In genomic region chr7:139823855-139824670, GRCh38 we compare ENCODE assay signal across 31 cellular contexts. TPM values are rescaled to one million over a fixed set of nuclear protein-coding genes. Genes with fewer than 3 reads are reported as not detected.
DNase-seq lines count a peak whose midpoint lies in the region; ATAC-seq and TF ChIP-seq lines count a peak whose summit lies in the region.
"Had no signal": no experiment of that assay in that cellular context is flagged by ENCODE, and none has a peak within 500 bp of the region (broad histone marks: within the 10 kb centered on the region; RNA-seq: fewer than 3 reads in every experiment).

No MANE protein-coding gene starts in this region.

- H3K27ac ChIP-seq in AG04450 (ENCODE audit: low read depth, low read length) (peak overlapping the region; percentile 60), gastroesophageal sphincter (peak overlapping the region in 1 of 4 donors; percentile 9), osteoblast (ENCODE audit: low read depth, low read length) (no peak overlapping the region)
- H3K27ac ChIP-seq: BLaER1, breast epithelium, parathyroid adenoma had no signal

- H3K9me3 ChIP-seq in AG04450 (ENCODE audit: control insufficient read depth, insufficient read depth, low read length) (no peaks in the 10 kb centered on the region), gastroesophageal sphincter (no peaks in the 10 kb centered on the region), osteoblast (ENCODE audit: low read depth, low read length) (no peaks in the 10 kb centered on the region)
- H3K9me3 ChIP-seq: BLaER1, breast epithelium, Caco-2 had no signal

- H3K36me3 ChIP-seq in gastroesophageal sphincter (no peaks in the 10 kb centered on the region), osteoblast (ENCODE audit: insufficient read depth, low read length) (no peaks in the 10 kb centered on the region)
- H3K36me3 ChIP-seq: BLaER1, breast epithelium had no signal

- CTCF ChIA-PET in AG04450 (lab: Charles Lee), result interaction anchor here (0.6 to 1.3 kb wide), 2 partner anchors 8 to 177 kb away, joined by 3 to 4 read pairs; no protein-coding TSS in a partner anchor
- CTCF ChIA-PET in activated CD8-positive, alpha-beta T cell treated with anti-CD3 and anti-CD28 coated beads for 36 hours (lab: Charles Lee), result interaction anchor here (1.0 to 2.0 kb wide), 2 partner anchors 13 to 178 kb away, joined by 3 to 5 read pairs; no protein-coding TSS in a partner anchor

- H3K4me1 ChIP-seq in gastroesophageal sphincter (no peaks in the 10 kb centered on the region), osteoblast (ENCODE audit: insufficient read depth, low read length) (peaks cover 10% of the 10 kb centered on the region)
- H3K4me1 ChIP-seq: breast epithelium, Caco-2, parathyroid adenoma had no signal

- no peaks in the 10 kb centered on the region for H3K9me3 Mint-ChIP-seq in activated CD8-positive, alpha-beta T cell treated with anti-CD3 and anti-CD28 coated beads for 36 hours
- H3K9me3 Mint-ChIP-seq: effector memory CD8-positive, alpha-beta T cell; H9; natural killer cell; stimulated activated naive CD8-positive, alpha-beta T cell treated with anti-CD3 and anti-CD28 coated beads, Interleukin-15, amount 100 ng/mL, for 72 hours had no signal

- H3K4me2 ChIP-seq in osteoblast (ENCODE audit: insufficient read depth, low read length), result no peak overlapping the region
- H3K4me2 ChIP-seq: BLaER1 had no signal

- no peak overlapping the region for H3K27ac Mint-ChIP-seq in activated CD8-positive, alpha-beta T cell treated with anti-CD3 and anti-CD28 coated beads for 36 hours
- H3K27ac Mint-ChIP-seq: activated CD8-positive, alpha-beta T cell treated with anti-CD3 and anti-CD28 coated beads, Interleukin-2, amount 10 ng/mL, durations not matched to agents 7 days and 5 days; effector memory CD8-positive, alpha-beta T cell; H9; natural killer cell; stimulated activated naive CD8-positive, alpha-beta T cell treated with anti-CD3 and anti-CD28 coated beads, Interleukin-15, amount 100 ng/mL, for 72 hours had no signal

- intact Hi-C loops in activated CD8-positive, alpha-beta T cell treated with anti-CD3 and anti-CD28 coated beads for 36 hours (cut with micrococcal nuclease), result no loop called here

- 22 to 27% methylated on average over 9 of the region's 11 CpGs for WGBS in gastroesophageal sphincter (ENCODE audit: low coverage in 1 of 2), 2 donors

- TF ChIP-seq CTCF in AG04450 (IDR thresholded peaks at IDR 0.05; ENCODE audit: low read depth, low read length) (no peak), gastroesophageal sphincter (IDR thresholded peaks at IDR 0.05) (no peak), osteoblast (IDR thresholded peaks at IDR 0.05; ENCODE audit: extremely low read depth, low read depth, low read length) (no peak)
- no peak for TF ChIP-seq CTCF in activated CD8-positive, alpha-beta T cell treated with anti-CD3 and anti-CD28 coated beads for 36 hours (IDR thresholded peaks at IDR 0.05)

- ATAC-seq in gastroesophageal sphincter, result peak; percentile 41
- no peak for ATAC-seq in activated CD8-positive, alpha-beta T cell treated with anti-CD3 and anti-CD28 coated beads for 36 hours
- ATAC-seq: activated CD8-positive, alpha-beta T cell treated with anti-CD3 and anti-CD28 coated beads, Interleukin-2, amount 10 ng/mL, durations not matched to agents 7 days and 5 days; effector memory CD8-positive, alpha-beta T cell; esophagus mucosa; left cardiac atrium; natural killer cell; sciatic nerve; stimulated activated naive CD8-positive, alpha-beta T cell treated with anti-CD3 and anti-CD28 coated beads, Interleukin-15, amount 100 ng/mL, for 72 hours had no signal

- peaks cover under 1% of the 10 kb centered on the region for H3K4me1 Mint-ChIP-seq in activated CD8-positive, alpha-beta T cell treated with anti-CD3 and anti-CD28 coated beads for 36 hours (ENCODE audit: low read depth)

- no peaks in the 10 kb centered on the region for H4K20me1 ChIP-seq in osteoblast (ENCODE audit: insufficient read depth, low read length)
- H4K20me1 ChIP-seq: BLaER1 had no signal

- H3K79me2 ChIP-seq in osteoblast (ENCODE audit: insufficient read depth, low read length), result no peaks in the 10 kb centered on the region
- H3K79me2 ChIP-seq: parathyroid adenoma had no signal

- POLR2A ChIA-PET in AG04450 (lab: Yijun Ruan, JAX), result interaction anchor here (0.6 to 1.7 kb wide), 6 partner anchors 14 to 205 kb away, joined by 3 to 21 read pairs (median 6); no protein-coding TSS in a partner anchor
- POLR2A ChIA-PET in activated CD8-positive, alpha-beta T cell treated with anti-CD3 and anti-CD28 coated beads for 36 hours (lab: Charles Lee), result no interaction called here

- H3K4me3 ChIP-seq in AG04450 (ENCODE audit: low read depth, low read length) (peak overlapping the region; percentile 7; the same call in 1 of the 2 replicates), gastroesophageal sphincter (no peak overlapping the region), osteoblast (ENCODE audit: insufficient read depth, low read length) (no peak overlapping the region)
- H3K4me3 ChIP-seq: BLaER1, breast epithelium had no signal

- H3K27me3 ChIP-seq in AG04450 (ENCODE audit: control insufficient read depth, insufficient read depth, low read length) (peaks cover 3% of the 10 kb centered on the region), gastroesophageal sphincter (no peaks in the 10 kb centered on the region), osteoblast (ENCODE audit: insufficient read depth, low read length) (peaks cover 17% of the 10 kb centered on the region)
- H3K27me3 ChIP-seq: BLaER1 had no signal

- H3K36me3 Mint-ChIP-seq in activated CD8-positive, alpha-beta T cell treated with anti-CD3 and anti-CD28 coated beads for 36 hours (ENCODE audit: low read depth), result no peaks in the 10 kb centered on the region
- H3K36me3 Mint-ChIP-seq: natural killer cell had no signal

- DNase-seq in AG04450 (ENCODE audit: low read depth, low spot score) (peak; percentile 68), amniotic epithelial cell (ENCODE audit: low read depth) (peak; percentile 4), osteoblast (ENCODE audit: insufficient read length, low spot score, missing footprints) (no peak), HuH-7.5 (ENCODE audit: low spot score) (no peak), C1 segment of cervical spinal cord (lab: John Stamatoyannopoulos, UW) (no peak), UCSD-AML1 (lab: John Stamatoyannopoulos, UW; ENCODE audit: unreplicated experiment) (no peak)
- no peak for DNase-seq in activated CD8-positive, alpha-beta T cell treated with anti-CD3 and anti-CD28 coated beads for 36 hours
- DNase-seq: 8988T; activated CD4-positive, alpha-beta T cell treated with anti-CD3 and anti-CD28 coated beads for 1 hour; activated CD8-positive, alpha-beta T cell treated with anti-CD3 and anti-CD28 coated beads, Interleukin-2, amount 10 ng/mL, durations not matched to agents 7 days and 5 days; activated naive CD4-positive, alpha-beta T cell; activated T-cell treated with anti-CD3 and anti-CD28 coated beads, Interleukin-2, amount 50 U/mL, for 1 hour; amniotic stem cell; Caco-2; DMS79 treated with DMSO at 0.1 percent for 48 hours; effector memory CD8-positive, alpha-beta T cell; H9; Karpas-422; left cardiac atrium; natural killer cell; NCI-H1694; NCI-H524 treated with DMSO at 0.1 percent for 48 hours; SHP77; stimulated activated naive CD8-positive, alpha-beta T cell treated with anti-CD3 and anti-CD28 coated beads, Interleukin-15, amount 100 ng/mL, for 72 hours; trophoblast cell had no signal

- no peak for TF ChIP-seq POLR2A in gastroesophageal sphincter (IDR thresholded peaks at IDR 0.05)

- peak overlapping the region; percentile 23 for H2AFZ ChIP-seq in osteoblast (ENCODE audit: low read length)
- H2AFZ ChIP-seq: parathyroid adenoma had no signal

- H3K4me3 Mint-ChIP-seq in activated CD8-positive, alpha-beta T cell treated with anti-CD3 and anti-CD28 coated beads for 36 hours, result no peak overlapping the region
- H3K4me3 Mint-ChIP-seq: activated CD8-positive, alpha-beta T cell treated with anti-CD3 and anti-CD28 coated beads, Interleukin-2, amount 10 ng/mL, durations not matched to agents 7 days and 5 days; effector memory CD8-positive, alpha-beta T cell; H9; natural killer cell; stimulated activated naive CD8-positive, alpha-beta T cell treated with anti-CD3 and anti-CD28 coated beads, Interleukin-15, amount 100 ng/mL, for 72 hours had no signal

- no peak for TF ChIP-seq EP300 in gastroesophageal sphincter (IDR thresholded peaks at IDR 0.05)

- H3K27me3 Mint-ChIP-seq in activated CD8-positive, alpha-beta T cell treated with anti-CD3 and anti-CD28 coated beads for 36 hours, result peaks cover 3% of the 10 kb centered on the region

RNA-seq across cellular contexts. Expression of gene TBXAS1, which starts 5.0 kb away (rescaled TPM):
- polyA plus RNA-seq in AG04450 (2011; rRNA removed), result 51.3 and 53.2 TPM in 2 replicates
- polyA minus RNA-seq in AG04450 (2011; rRNA and poly(A)+ RNA removed), result 27.7 and 28.2 TPM in 2 replicates
- total RNA-seq in gastroesophageal sphincter (10 to 100 TPM in 2 of 4 donors, 1 to 10 TPM in 2; 6.2 to 23.0 (median 11.8) TPM), osteoblast (0.59 and 0.72 TPM in 2 replicates)
- 1 to 10 TPM; 1.5 to 2.1 TPM for total RNA-seq in activated CD8-positive, alpha-beta T cell treated with anti-CD3 and anti-CD28 coated beads for 36 hours

RNA-seq across cellular contexts. Expression of gene HIPK2, which starts 46.3 kb away (rescaled TPM):
- 61.4 and 74.6 TPM in 2 replicates for polyA plus RNA-seq in AG04450 (2011; rRNA removed)
- polyA minus RNA-seq in AG04450 (2011; rRNA and poly(A)+ RNA removed), result 130 and 163 TPM in 2 replicates
- 10 to 100 TPM; 17.9 to 35.9 (median 22.4) TPM for total RNA-seq in gastroesophageal sphincter
- total RNA-seq in osteoblast, result 12.7 and 13.3 TPM in 2 replicates
- 10 to 100 TPM; 17.3 to 17.6 TPM for total RNA-seq in activated CD8-positive, alpha-beta T cell treated with anti-CD3 and anti-CD28 coated beads for 36 hours

Comparison
In these comparisons a context has a peak if more than half of its experiments do, and no peak if none do; other contexts are left out.
1. DNase-seq: peak in AG04450 (single experiment) and amniotic epithelial cell (single experiment); none in osteoblast (single experiment), HuH-7.5 (single experiment), C1 segment of cervical spinal cord (0 of 14), activated CD8-positive, alpha-beta T cell treated with anti-CD3 and anti-CD28 coated beads for 36 hours (single experiment) and UCSD-AML1 (single experiment).